17 cellular contexts compared by ENCODE assay signal in genomic region chr10:45558406-45558805, GRCh38.
DNase-seq lines count a peak whose midpoint lies in the region; ATAC-seq and TF ChIP-seq lines count a peak whose summit lies in the region.
"Had no signal": no experiment of that assay in that cellular context is flagged by ENCODE, and none has a peak within 500 bp of the region (broad histone marks: within the 10 kb centered on the region; RNA-seq: fewer than 3 reads in every experiment).

No MANE protein-coding gene starts in this region.

- DNase-seq in CMK (ENCODE audit: low read depth): peak; percentile 52
- peak; percentile 7 for DNase-seq in Jurkat, Clone E6-1 (ENCODE audit: low read depth, low spot score)
- DNase-seq in activated T-helper 2 cell treated with anti-CD3 and anti-CD28 coated beads, Interferon-gamma antibody, Interleukin-2, Interleukin-4, amounts not matched to agents 10 μg/mL and 5 μg/mL and 100 μg/mL, durations not matched to agents 14 hours and 24 hours and 36 hours (ENCODE audit: low spot score): no peak
- DNase-seq in naive thymus-derived CD8-positive, alpha-beta T cell: no peak
- DNase-seq in foreskin melanocyte: no peak
- DNase-seq in neural progenitor cell (ENCODE audit: low spot score): no peak
- DNase-seq: adrenal gland; NCI-H446 treated with DMSO at 0.1 percent for 48 hours; nephron progenitor cell; PC-3; right cardiac atrium; stimulated activated CD4-positive, alpha-beta T cell treated with anti-CD3 and anti-CD28 coated beads, Interleukin-4, amount 100 ng/mL, for 24 hours had no signal

- H3F3A ChIP-seq in neural progenitor cell (ENCODE audit: low read depth): no peaks in the 10 kb centered on the region

- no peaks in the 10 kb centered on the region for H3K27me3 Mint-ChIP-seq in activated T-helper 2 cell treated with anti-CD3 and anti-CD28 coated beads, Interferon-gamma antibody, Interleukin-2, Interleukin-4, amounts not matched to agents 10 μg/mL and 5 μg/mL and 100 μg/mL, durations not matched to agents 14 hours and 24 hours and 36 hours (ENCODE audit: low read depth)
- no peaks in the 10 kb centered on the region for H3K27me3 Mint-ChIP-seq in naive thymus-derived CD8-positive, alpha-beta T cell
- no peaks in the 10 kb centered on the region for H3K27me3 Mint-ChIP-seq in neural progenitor cell (ENCODE audit: insufficient read depth, low read depth)

- H3K9me3 Mint-ChIP-seq in activated T-helper 2 cell treated with anti-CD3 and anti-CD28 coated beads, Interferon-gamma antibody, Interleukin-2, Interleukin-4, amounts not matched to agents 10 μg/mL and 5 μg/mL and 100 μg/mL, durations not matched to agents 14 hours and 24 hours and 36 hours: no peaks in the 10 kb centered on the region
- no peaks in the 10 kb centered on the region for H3K9me3 Mint-ChIP-seq in naive thymus-derived CD8-positive, alpha-beta T cell
- no peaks in the 10 kb centered on the region for H3K9me3 Mint-ChIP-seq in neural progenitor cell
- H3K9me3 Mint-ChIP-seq: IgD-negative memory B cell had no signal

- no peaks in the 10 kb centered on the region for H3K36me3 ChIP-seq in neural progenitor cell
- H3K36me3 ChIP-seq: adrenal gland had no signal

- peaks cover 23% of the 10 kb centered on the region for H3K4me1 Mint-ChIP-seq in activated T-helper 2 cell treated with anti-CD3 and anti-CD28 coated beads, Interferon-gamma antibody, Interleukin-2, Interleukin-4, amounts not matched to agents 10 μg/mL and 5 μg/mL and 100 μg/mL, durations not matched to agents 14 hours and 24 hours and 36 hours (ENCODE audit: low read depth)
- peaks cover 25 to 69% (median 60%) of the 10 kb centered on the region in 4 donors for H3K4me1 Mint-ChIP-seq in naive thymus-derived CD8-positive, alpha-beta T cell
- peaks cover 10% of the 10 kb centered on the region for H3K4me1 Mint-ChIP-seq in neural progenitor cell
- H3K4me1 Mint-ChIP-seq: nephron progenitor cell had no signal

- H3K4me3 ChIP-seq in Jurkat, Clone E6-1 (ENCODE audit: low read length): no peak overlapping the region
- H3K4me3 ChIP-seq in neural progenitor cell: no peak overlapping the region
- H3K4me3 ChIP-seq: adrenal gland, esophagus muscularis mucosa, hepatocyte had no signal

- H3K79me2 ChIP-seq in neural progenitor cell (ENCODE audit: low read depth): no peaks in the 10 kb centered on the region

- no peaks in the 10 kb centered on the region for H3K27me3 ChIP-seq in neural progenitor cell
- H3K27me3 ChIP-seq: adrenal gland, esophagus muscularis mucosa, hepatocyte had no signal

- peaks cover 6% of the 10 kb centered on the region for H3K4me1 ChIP-seq in neural progenitor cell
- H3K4me1 ChIP-seq: esophagus muscularis mucosa had no signal

- intact Hi-C loops in activated T-helper 2 cell treated with anti-CD3 and anti-CD28 coated beads, Interferon-gamma antibody, Interleukin-2, Interleukin-4, amounts not matched to agents 10 μg/mL and 5 μg/mL and 100 μg/mL, durations not matched to agents 14 hours and 24 hours and 36 hours (cut with micrococcal nuclease): no loop called here

- POLR2A ChIA-PET in naive thymus-derived CD8-positive, alpha-beta T cell (lab: Charles Lee): interaction anchor here (0.5 kb wide), 1 partner anchor 12 kb away, joined by 3 read pairs; no protein-coding TSS in a partner anchor

- no peak overlapping the region for H3K9ac ChIP-seq in neural progenitor cell

- peaks cover 12% of the 10 kb centered on the region for H3K36me3 Mint-ChIP-seq in activated T-helper 2 cell treated with anti-CD3 and anti-CD28 coated beads, Interferon-gamma antibody, Interleukin-2, Interleukin-4, amounts not matched to agents 10 μg/mL and 5 μg/mL and 100 μg/mL, durations not matched to agents 14 hours and 24 hours and 36 hours (ENCODE audit: low read depth)
- peaks cover 0 to 13% (median 5%) of the 10 kb centered on the region in 3 donors for H3K36me3 Mint-ChIP-seq in naive thymus-derived CD8-positive, alpha-beta T cell
- no peaks in the 10 kb centered on the region for H3K36me3 Mint-ChIP-seq in neural progenitor cell

- peak in 1 of 2 donors; percentile 14 for ATAC-seq in naive thymus-derived CD8-positive, alpha-beta T cell
- ATAC-seq in HG02642 (IDR thresholded peaks at IDR 0.05; ENCODE audit: poor library complexity, unreplicated experiment): no peak
- ATAC-seq: PC-3, right cardiac atrium had no signal

- no peaks in the 10 kb centered on the region for H3K9me3 ChIP-seq in neural progenitor cell (ENCODE audit: low read depth)
- H3K9me3 ChIP-seq: adrenal gland, esophagus muscularis mucosa had no signal

- H3K4me2 ChIP-seq in neural progenitor cell: no peak overlapping the region
- H3K4me2 ChIP-seq: hepatocyte had no signal

- no peak overlapping the region for H3K27ac Mint-ChIP-seq in activated T-helper 2 cell treated with anti-CD3 and anti-CD28 coated beads, Interferon-gamma antibody, Interleukin-2, Interleukin-4, amounts not matched to agents 10 μg/mL and 5 μg/mL and 100 μg/mL, durations not matched to agents 14 hours and 24 hours and 36 hours
- H3K27ac Mint-ChIP-seq in naive thymus-derived CD8-positive, alpha-beta T cell: peak overlapping the region; percentile 25 to 85 (median 60)
- no peak overlapping the region for H3K27ac Mint-ChIP-seq in neural progenitor cell
- H3K27ac Mint-ChIP-seq: nephron progenitor cell had no signal

- no peak overlapping the region for H2AFZ ChIP-seq in neural progenitor cell (replicated peaks)
- H2AFZ ChIP-seq: hepatocyte had no signal

- TF ChIP-seq CTCF in neural progenitor cell (IDR thresholded peaks at IDR 0.05): no peak

- H3K27ac ChIP-seq in neural progenitor cell: no peak overlapping the region
- H3K27ac ChIP-seq: adrenal gland, C4-2B, esophagus muscularis mucosa, hepatocyte had no signal

- H4K20me1 ChIP-seq in neural progenitor cell (ENCODE audit: low read depth): no peaks in the 10 kb centered on the region

- H3K4me3 Mint-ChIP-seq in activated T-helper 2 cell treated with anti-CD3 and anti-CD28 coated beads, Interferon-gamma antibody, Interleukin-2, Interleukin-4, amounts not matched to agents 10 μg/mL and 5 μg/mL and 100 μg/mL, durations not matched to agents 14 hours and 24 hours and 36 hours (ENCODE audit: low read depth): peak overlapping the region; percentile 34
- H3K4me3 Mint-ChIP-seq in naive thymus-derived CD8-positive, alpha-beta T cell: peak overlapping the region in 9 of 10 donors; percentile 21 to 76 (median 66)
- H3K4me3 Mint-ChIP-seq in neural progenitor cell: no peak overlapping the region
- H3K4me3 Mint-ChIP-seq: nephron progenitor cell had no signal

Comparison
In these comparisons a context has a peak if more than half of its experiments do, and no peak if none do; other contexts are left out.
1. DNase-seq: peak in CMK (single experiment) and Jurkat, Clone E6-1 (single experiment); none in activated T-helper 2 cell treated with anti-CD3 and anti-CD28 coated beads, Interferon-gamma antibody, Interleukin-2, Interleukin-4, amounts not matched to agents 10 μg/mL and 5 μg/mL and 100 μg/mL, durations not matched to agents 14 hours and 24 hours and 36 hours (single experiment), naive thymus-derived CD8-positive, alpha-beta T cell (0 of 10), foreskin melanocyte (single experiment) and neural progenitor cell (single experiment).
2. H3K27ac Mint-ChIP-seq: peak in naive thymus-derived CD8-positive, alpha-beta T cell (10 of 10); none in activated T-helper 2 cell treated with anti-CD3 and anti-CD28 coated beads, Interferon-gamma antibody, Interleukin-2, Interleukin-4, amounts not matched to agents 10 μg/mL and 5 μg/mL and 100 μg/mL, durations not matched to agents 14 hours and 24 hours and 36 hours (single experiment) and neural progenitor cell (single experiment).